ENCODE assay signal across 20 cellular contexts in the genomic region with DNA sequence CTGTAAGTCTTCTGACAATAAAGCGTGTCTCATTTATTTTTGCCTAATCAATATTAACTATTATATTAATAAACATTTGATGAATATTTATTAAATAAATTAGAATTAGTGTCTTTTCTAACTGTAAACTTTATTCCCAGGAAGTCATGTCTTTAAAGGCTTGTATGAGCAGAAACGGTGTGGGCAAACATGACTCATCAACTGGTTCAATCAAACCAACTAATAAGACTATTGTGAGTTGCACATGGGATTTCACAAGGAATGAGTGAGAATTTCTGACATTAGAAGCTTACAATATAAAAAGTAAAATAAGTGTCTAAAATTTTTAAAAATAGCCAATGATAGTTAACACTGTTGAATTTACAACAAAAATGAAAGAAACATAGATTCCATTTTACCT.
"Had no signal": no experiment of that assay in that cellular context is flagged by ENCODE, and none has a peak within 500 bp of the region (broad histone marks: within the 10 kb centered on the region; RNA-seq: fewer than 3 reads in every experiment).

No MANE protein-coding gene starts in this region.

- FAIRE-seq: astrocyte, keratinocyte, small intestine, urothelium cell line had no signal

- DNase-seq: activated CD4-positive, alpha-beta T cell treated with anti-CD3 and anti-CD28 coated beads for 4 hours; activated CD4-positive, alpha-beta T cell treated with anti-CD3 and anti-CD28 coated beads, Interleukin-2, amount 50 U/mL, for 48 hours; activated naive CD4-positive, alpha-beta T cell treated with Interleukin-2 at 50 U/mL for 16 hours; activated naive CD8-positive, alpha-beta T cell treated with anti-CD3 and anti-CD28 coated beads for 36 hours; activated T-cell treated with anti-CD3 and anti-CD28 coated beads, Interleukin-2, amount 50 U/mL, for 48 hours; cortex of kidney; erythroblast; heart right ventricle; left colon; mesenchymal stem cell; small intestine; stimulated activated CD4-positive, alpha-beta T cell treated with anti-CD3 and anti-CD28 coated beads, Interleukin-2, amount 100 ng/mL, for 24 hours; stimulated activated naive B cell treated with anti-CD40 and anti-IgM and Interleukin-4, amounts not matched to agents 10 μg/mL and 1 μg/mL and 100 μg/mL, for 72 hours; T1000; transverse colon had no signal

- ATAC-seq: heart right ventricle; left colon; sciatic nerve; stimulated activated naive B cell treated with anti-CD40 and anti-IgM and Interleukin-4, amounts not matched to agents 10 μg/mL and 1 μg/mL and 100 μg/mL, for 72 hours; WTC11 had no signal

- H3K27ac ChIP-seq: heart right ventricle, transverse colon had no signal

- H3K9me3 ChIP-seq: heart right ventricle, transverse colon had no signal

- H3K4me1 ChIP-seq: heart right ventricle, transverse colon had no signal

- H3K4me3 ChIP-seq: heart right ventricle, transverse colon had no signal
